Comparison of ENCODE assay signal across 14 cellular contexts in the genomic region with DNA sequence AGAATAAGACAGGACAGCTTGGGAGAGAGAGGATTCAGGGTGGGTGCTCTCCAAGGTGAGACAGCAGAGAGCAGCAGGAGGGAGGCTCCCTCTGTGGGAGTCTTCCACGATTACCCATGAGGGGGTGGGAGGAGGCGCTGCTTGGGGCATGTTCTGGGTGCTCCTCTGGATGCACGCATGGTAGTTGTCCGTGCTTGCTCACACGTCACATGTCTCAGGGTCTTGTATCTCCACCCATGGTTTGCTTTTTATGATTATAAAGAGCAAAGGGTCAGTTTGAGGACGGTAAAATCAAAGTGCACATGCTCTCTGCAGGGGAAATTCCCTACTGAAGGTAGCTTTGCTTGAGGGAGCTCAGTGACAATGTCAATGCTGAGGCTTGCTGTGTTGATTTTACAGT.
DNase-seq lines count a peak whose midpoint lies in the region; TF ChIP-seq lines count a peak whose summit lies in the region.
"Had no signal": no experiment of that assay in that cellular context is flagged by ENCODE, and none has a peak within 500 bp of the region (broad histone marks: within the 10 kb centered on the region; RNA-seq: fewer than 3 reads in every experiment).

No MANE protein-coding gene starts in this region.

- in situ Hi-C loops in transverse colon (cut with MboI; ENCODE audit: low pct_ligation_motif_present in 1 of 4, low pct_unique_long_range_greater_than_20kb in 1 of 4, low sequenced_read_pairs in 3 of 4), result no loop called here

- no peak for TF ChIP-seq CTCF in HEK293 (tag by site-specific recombination; IDR thresholded peaks at IDR 0.05)
- no peak for TF ChIP-seq CTCF in endodermal cell (conservative IDR thresholded peaks at IDR 0.05)
- TF ChIP-seq CTCF in transverse colon (IDR thresholded peaks at IDR 0.05), result no peak

- H3K4me1 ChIP-seq in HEK293 (ENCODE audit: control insufficient read depth, insufficient read depth, low read length), result no peaks in the 10 kb centered on the region
- H3K4me1 ChIP-seq in endodermal cell (ENCODE audit: control insufficient read depth, insufficient read depth, low read length), result no peaks in the 10 kb centered on the region
- peaks cover 14 to 33% of the 10 kb centered on the region in 2 donors for H3K4me1 ChIP-seq in mucosa of rectum (ENCODE audit: control insufficient read depth in 2 of 2, insufficient read depth in 2 of 2, low read length in 2 of 2)
- peaks cover 9 to 41% (median 30%) of the 10 kb centered on the region in 4 donors for H3K4me1 ChIP-seq in transverse colon

- H3K9me3 Mint-ChIP-seq in endodermal cell, result peaks cover 6% of the 10 kb centered on the region

- no peaks in the 10 kb centered on the region for H3K36me3 Mint-ChIP-seq in endodermal cell (ENCODE audit: low read depth)
- H3K36me3 Mint-ChIP-seq: CD4-positive, CD25-positive, alpha-beta regulatory T cell had no signal

- no peaks in the 10 kb centered on the region for H3K27me3 Mint-ChIP-seq in endodermal cell (ENCODE audit: insufficient read depth)
- H3K27me3 Mint-ChIP-seq: CD4-positive, CD25-positive, alpha-beta regulatory T cell had no signal

- DNase-seq in endodermal cell, result peak; percentile 12
- DNase-seq in transverse colon, result no peak
- DNase-seq in SHP77 treated with DMSO at 0.1 percent for 48 hours (lab: John Stamatoyannopoulos, UW), result no peak
- no peak for DNase-seq in NCI-H1048 (lab: John Stamatoyannopoulos, UW)
- no peak for DNase-seq in H4 (ENCODE audit: low spot score)
- DNase-seq: ACHN; CD4-positive, CD25-positive, alpha-beta regulatory T cell; GF-D8; HCEC 1CT; IMR-90 had no signal

- CTCF ChIA-PET in HEK293 (lab: Yijun Ruan, JAX), result interaction anchor here (1.2 kb wide), 1 partner anchor 21 kb away, joined by 3 read pairs; no protein-coding TSS in a partner anchor

- no peak overlapping the region for H3K27ac ChIP-seq in HEK293 (ENCODE audit: extremely low read depth, low read depth, low read length)
- no peak overlapping the region for H3K27ac ChIP-seq in endodermal cell (ENCODE audit: low read depth, low read length)
- H3K27ac ChIP-seq in mucosa of rectum (ENCODE audit: low read depth in 2 of 2, low read length in 2 of 2), result peak overlapping the region; percentile 26 to 62
- peak overlapping the region in 3 of 4 donors; percentile 0 to 73 (median 70) for H3K27ac ChIP-seq in transverse colon
- H3K27ac ChIP-seq: BLaER1 treated with 17β-estradiol and CSF1 and Interleukin-3, amounts not matched to agents 10 nM and 100 nM; HL-60 had no signal

- no peak for TF ChIP-seq EP300 in transverse colon (IDR thresholded peaks at IDR 0.05; ENCODE audit: low read depth)

- no peak for TF ChIP-seq POLR2A in transverse colon (IDR thresholded peaks at IDR 0.05)

- H3K27ac Mint-ChIP-seq in endodermal cell, result no peak overlapping the region
- H3K27ac Mint-ChIP-seq: CD4-positive, CD25-positive, alpha-beta regulatory T cell had no signal

- H3K9me3 ChIP-seq in HEK293 (ENCODE audit: control insufficient read depth, insufficient read depth, low read depth, low read length), result no peaks in the 10 kb centered on the region
- no peaks in the 10 kb centered on the region for H3K9me3 ChIP-seq in endodermal cell (ENCODE audit: control insufficient read depth, low read length)
- no peaks in the 10 kb centered on the region for H3K9me3 ChIP-seq in mucosa of rectum (ENCODE audit: control insufficient read depth in 2 of 2, low read length in 2 of 2)
- H3K9me3 ChIP-seq in transverse colon, result no peaks in the 10 kb centered on the region

- no peak overlapping the region for H3K9ac ChIP-seq in endodermal cell (ENCODE audit: extremely low read depth, low read length, poor library complexity, severe bottlenecking)
- no peak overlapping the region for H3K9ac ChIP-seq in mucosa of rectum (ENCODE audit: low read depth in 1 of 2, low read length in 2 of 2)
- H3K9ac ChIP-seq: BLaER1 treated with 17β-estradiol and CSF1 and Interleukin-3, amounts not matched to agents 10 nM and 100 nM had no signal

- WGBS in endodermal cell (ENCODE audit: insufficient coverage in 1 of 2, insufficient read length in 1 of 2), 2 experiments, result 89 to 90% methylated on average over 2 to 6 of the region's 6 CpGs
- WGBS in transverse colon (ENCODE audit: low coverage in 1 of 2), 2 donors, result 53 to 73% methylated on average over 3 to 6 of the region's 6 CpGs

- intact Hi-C loops in transverse colon (cut with DNase I; ENCODE audit: low total_unique reads), result no loop called here

- no peaks in the 10 kb centered on the region for H3K4me1 Mint-ChIP-seq in endodermal cell
- H3K4me1 Mint-ChIP-seq: CD4-positive, CD25-positive, alpha-beta regulatory T cell had no signal

- H3K4me3 Mint-ChIP-seq in endodermal cell, result no peak overlapping the region
- H3K4me3 Mint-ChIP-seq: CD4-positive, CD25-positive, alpha-beta regulatory T cell had no signal

- H3K27me3 ChIP-seq in endodermal cell (ENCODE audit: control insufficient read depth, insufficient read depth, low read length, poor library complexity, severe bottlenecking) (no peaks in the 10 kb centered on the region), mucosa of rectum (ENCODE audit: control insufficient read depth in 2 of 2, insufficient read depth in 2 of 2, low read length in 2 of 2) (no peaks in the 10 kb centered on the region), transverse colon (no peaks in the 10 kb centered on the region)
- H3K27me3 ChIP-seq: BLaER1 treated with 17β-estradiol and CSF1 and Interleukin-3, amounts not matched to agents 10 nM and 100 nM had no signal

- no peaks in the 10 kb centered on the region for H3K36me3 ChIP-seq in HEK293 (ENCODE audit: control insufficient read depth in 2 of 2, insufficient read depth in 1 of 2, low read length in 2 of 2)
- H3K36me3 ChIP-seq in endodermal cell (ENCODE audit: control insufficient read depth, insufficient read depth, low read length), result no peaks in the 10 kb centered on the region
- no peaks in the 10 kb centered on the region for H3K36me3 ChIP-seq in mucosa of rectum (ENCODE audit: control insufficient read depth in 2 of 2, insufficient read depth in 2 of 2, low read length in 2 of 2)
- no peaks in the 10 kb centered on the region for H3K36me3 ChIP-seq in transverse colon
- H3K36me3 ChIP-seq: BLaER1 treated with 17β-estradiol and CSF1 and Interleukin-3, amounts not matched to agents 10 nM and 100 nM had no signal

- H3K4me3 ChIP-seq in HEK293 (ENCODE audit: low read depth, low read length) (no peak overlapping the region), endodermal cell (ENCODE audit: low read length) (no peak overlapping the region), mucosa of rectum (ENCODE audit: low read length in 2 of 2) (peak overlapping the region in 1 of 2 donors; percentile 42), transverse colon (no peak overlapping the region)
- H3K4me3 ChIP-seq: BLaER1 treated with 17β-estradiol and CSF1 and Interleukin-3, amounts not matched to agents 10 nM and 100 nM had no signal

- POLR2A ChIA-PET in HEK293 (lab: Yijun Ruan, JAX), result no interaction called here

TF ChIP-seq in HEK293, 187 proteins besides CTCF, POLR2A, EP300 and RAD21:
- TF ChIP-seq ZNF211 (tag by site-specific recombination; IDR thresholded peaks at IDR 0.05; ENCODE audit: low read depth) (no peak), SCRT2 (tag by site-specific recombination; IDR thresholded peaks at IDR 0.05) (no peak), ZNF248 (tag by site-specific recombination; IDR thresholded peaks at IDR 0.05) (no peak), ZNF433 (tag by site-specific recombination; IDR thresholded peaks at IDR 0.05; ENCODE audit: low read depth) (no peak), ZNF423 (tag by site-specific recombination; IDR thresholded peaks at IDR 0.05) (no peak), ZNF768 (tag by site-specific recombination; IDR thresholded peaks at IDR 0.05) (no peak), ZNF239 (tag by site-specific recombination; IDR thresholded peaks at IDR 0.05) (no peak), ZNF600 (tag by site-specific recombination; IDR thresholded peaks at IDR 0.05) (no peak), GLIS1 (tag by site-specific recombination; IDR thresholded peaks at IDR 0.05) (peak; percentile 20; the same call in 1 of the 2 replicates)
- TF ChIP-seq, protein P1, sequence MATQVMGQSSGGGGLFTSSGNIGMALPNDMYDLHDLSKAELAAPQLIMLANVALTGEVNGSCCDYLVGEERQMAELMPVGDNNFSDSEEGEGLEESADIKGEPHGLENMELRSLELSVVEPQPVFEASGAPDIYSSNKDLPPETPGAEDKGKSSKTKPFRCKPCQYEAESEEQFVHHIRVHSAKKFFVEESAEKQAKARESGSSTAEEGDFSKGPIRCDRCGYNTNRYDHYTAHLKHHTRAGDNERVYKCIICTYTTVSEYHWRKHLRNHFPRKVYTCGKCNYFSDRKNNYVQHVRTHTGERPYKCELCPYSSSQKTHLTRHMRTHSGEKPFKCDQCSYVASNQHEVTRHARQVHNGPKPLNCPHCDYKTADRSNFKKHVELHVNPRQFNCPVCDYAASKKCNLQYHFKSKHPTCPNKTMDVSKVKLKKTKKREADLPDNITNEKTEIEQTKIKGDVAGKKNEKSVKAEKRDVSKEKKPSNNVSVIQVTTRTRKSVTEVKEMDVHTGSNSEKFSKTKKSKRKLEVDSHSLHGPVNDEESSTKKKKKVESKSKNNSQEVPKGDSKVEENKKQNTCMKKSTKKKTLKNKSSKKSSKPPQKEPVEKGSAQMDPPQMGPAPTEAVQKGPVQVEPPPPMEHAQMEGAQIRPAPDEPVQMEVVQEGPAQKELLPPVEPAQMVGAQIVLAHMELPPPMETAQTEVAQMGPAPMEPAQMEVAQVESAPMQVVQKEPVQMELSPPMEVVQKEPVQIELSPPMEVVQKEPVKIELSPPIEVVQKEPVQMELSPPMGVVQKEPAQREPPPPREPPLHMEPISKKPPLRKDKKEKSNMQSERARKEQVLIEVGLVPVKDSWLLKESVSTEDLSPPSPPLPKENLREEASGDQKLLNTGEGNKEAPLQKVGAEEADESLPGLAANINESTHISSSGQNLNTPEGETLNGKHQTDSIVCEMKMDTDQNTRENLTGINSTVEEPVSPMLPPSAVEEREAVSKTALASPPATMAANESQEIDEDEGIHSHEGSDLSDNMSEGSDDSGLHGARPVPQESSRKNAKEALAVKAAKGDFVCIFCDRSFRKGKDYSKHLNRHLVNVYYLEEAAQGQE (tag by site-specific recombination; IDR thresholded peaks at IDR 0.05), result peak; percentile 74
TF ChIP-seq in HEK293: peak in this region for 2.

Comparison
In these comparisons a context has a peak if more than half of its experiments do, and no peak if none do; other contexts are left out.
1. H3K27ac ChIP-seq: peak in mucosa of rectum (2 of 2) and transverse colon (3 of 4); none in HEK293 (single experiment) and endodermal cell (single experiment).